In genomic region chr20:31693402-31693801, GRCh38 we compare ENCODE assay signal across 13 cellular contexts. TPM values are rescaled to one million over a fixed set of nuclear protein-coding genes. Genes with fewer than 3 reads are reported as not detected.
A peak's percentile ranks its signal among the peaks of the same experiment; 100 is the strongest.
DNase-seq lines count a peak whose midpoint lies in the region; ATAC-seq and TF ChIP-seq lines count a peak whose summit lies in the region.
"Had no signal": no experiment of that assay in that cellular context is flagged by ENCODE, and none has a peak within 500 bp of the region (broad histone marks: within the 10 kb centered on the region; RNA-seq: fewer than 3 reads in every experiment).

No MANE protein-coding gene starts in this region.

- no peak overlapping the region for H3K14ac ChIP-seq in trophoblast cell (ENCODE audit: low read length)

- BruUV-seq in HCT116 (replicated peaks; lab: Mats Ljungman, UMichigan), result no TSS peak

- H3K4me3 Mint-ChIP-seq in CD4-positive, alpha-beta T cell, result no peak overlapping the region
- H3K4me3 Mint-ChIP-seq in activated T-helper 1 cell treated with anti-CD3 and anti-CD28 coated beads, Interleukin-12 subunit alpha, Interleukin-12 subunit beta, Interleukin-2, Interleukin-4 antibody, amounts not matched to agents 30 ng/mL and 10 ng/mL and 1 ng/mL, durations not matched to agents 14 hours and 24 hours and 36 hours, result no peak overlapping the region

- no peaks in the 10 kb centered on the region for H3K9me3 Mint-ChIP-seq in CD4-positive, alpha-beta T cell
- no peaks in the 10 kb centered on the region for H3K9me3 Mint-ChIP-seq in activated T-helper 1 cell treated with anti-CD3 and anti-CD28 coated beads, Interleukin-12 subunit alpha, Interleukin-12 subunit beta, Interleukin-2, Interleukin-4 antibody, amounts not matched to agents 30 ng/mL and 10 ng/mL and 1 ng/mL, durations not matched to agents 14 hours and 24 hours and 36 hours

- H2AFZ ChIP-seq in HCT116 (ENCODE audit: low read depth, low read length, poor library complexity, severe bottlenecking) (no peak overlapping the region), trophoblast cell (ENCODE audit: insufficient read depth, low read length, poor library complexity) (no peak overlapping the region)

- no peak overlapping the region for H4K8ac ChIP-seq in trophoblast cell (ENCODE audit: low read depth, low read length)

- peak overlapping the region; percentile 43 for H3K4ac ChIP-seq in trophoblast cell (ENCODE audit: low read depth, low read length)

- no peak for ATAC-seq in CD4-positive, alpha-beta T cell (ENCODE audit: poor library complexity)
- no peak for ATAC-seq in HCT116
- no peak for ATAC-seq in HG03520 (IDR thresholded peaks at IDR 0.05; ENCODE audit: unreplicated experiment)
- no peak for ATAC-seq in Right ventricle myocardium superior (ENCODE audit: poor library complexity)

- H3K36me3 ChIP-seq in HCT116 (ENCODE audit: control insufficient read depth in 1 of 2, insufficient read depth in 2 of 2, low read length in 2 of 2) (peaks cover 14 to 42% of the 10 kb centered on the region in 2 experiments; a peak in 3 of 4 replicates), trophoblast cell (ENCODE audit: control insufficient read depth in 1 of 2, insufficient read depth in 2 of 2, low read length in 2 of 2) (peaks cover 2 to 5% of the 10 kb centered on the region in 2 experiments), H7 (replicated peaks; ENCODE audit: control insufficient read depth, insufficient read depth, low read length) (no peaks in the 10 kb centered on the region)
- H3K36me3 ChIP-seq: cardiac muscle cell had no signal

- peaks cover 6% of the 10 kb centered on the region for H3K79me1 ChIP-seq in trophoblast cell (ENCODE audit: low read length)

- H4K12ac ChIP-seq in trophoblast cell (ENCODE audit: low read depth, low read length), result no peak overlapping the region

- H3K36me3 Mint-ChIP-seq in CD4-positive, alpha-beta T cell (ENCODE audit: low read depth), result peaks cover 53% of the 10 kb centered on the region
- H3K36me3 Mint-ChIP-seq in activated T-helper 1 cell treated with anti-CD3 and anti-CD28 coated beads, Interleukin-12 subunit alpha, Interleukin-12 subunit beta, Interleukin-2, Interleukin-4 antibody, amounts not matched to agents 30 ng/mL and 10 ng/mL and 1 ng/mL, durations not matched to agents 14 hours and 24 hours and 36 hours (ENCODE audit: low read depth), result peaks cover 44% of the 10 kb centered on the region

- H3K4me3 ChIP-seq in HCT116 (replicated peaks in 1 of 2; ENCODE audit: low read depth in 1 of 2, low read length in 2 of 2) (no peak overlapping the region), trophoblast cell (ENCODE audit: low read depth, low read length) (no peak overlapping the region), H7 (ENCODE audit: insufficient read depth, low read depth, low read length) (no peak overlapping the region)
- H3K4me3 ChIP-seq: cardiac muscle cell, HAP-1 had no signal

- intact Hi-C loops in CD4-positive, alpha-beta T cell (cut with DNase I, micrococcal nuclease), result no loop called here
- intact Hi-C loops in HCT116 (cut with micrococcal nuclease) (no loop called here), Right ventricle myocardium superior (cut with DNase I) (no loop called here)
- intact Hi-C loops in activated T-helper 1 cell treated with anti-CD3 and anti-CD28 coated beads, Interleukin-12 subunit alpha, Interleukin-12 subunit beta, Interleukin-2, Interleukin-4 antibody, amounts not matched to agents 30 ng/mL and 10 ng/mL and 1 ng/mL, durations not matched to agents 14 hours and 24 hours and 36 hours (cut with micrococcal nuclease), result no loop called here

- TF ChIP-seq CTCF in CD4-positive, alpha-beta T cell (IDR thresholded peaks at IDR 0.05), result no peak
- no peak for TF ChIP-seq CTCF in HCT116 (IDR thresholded peaks at IDR 0.05 in 2 of 3, conservative IDR thresholded peaks at IDR 0.05 in 1 of 3; ENCODE audit: borderline replicate concordance in 1 of 3, insufficient read depth in 1 of 3, low read depth in 2 of 3, low read length in 2 of 3)

- no peak overlapping the region for H3K27ac ChIP-seq in CD4-positive, alpha-beta T cell (ENCODE audit: low read depth, low read length)
- peak overlapping the region; percentile 81; the same call in 1 of the 2 replicates for H3K27ac ChIP-seq in HCT116 (ENCODE audit: low read depth, low read length)
- H3K27ac ChIP-seq in trophoblast cell (ENCODE audit: low read depth, low read length), result no peak overlapping the region
- H3K27ac ChIP-seq: cardiac muscle cell had no signal

- H3K4me1 Mint-ChIP-seq in CD4-positive, alpha-beta T cell (ENCODE audit: low read depth), result peaks cover 44% of the 10 kb centered on the region
- peaks cover 61% of the 10 kb centered on the region for H3K4me1 Mint-ChIP-seq in activated T-helper 1 cell treated with anti-CD3 and anti-CD28 coated beads, Interleukin-12 subunit alpha, Interleukin-12 subunit beta, Interleukin-2, Interleukin-4 antibody, amounts not matched to agents 30 ng/mL and 10 ng/mL and 1 ng/mL, durations not matched to agents 14 hours and 24 hours and 36 hours (ENCODE audit: low read depth)

- no peaks in the 10 kb centered on the region for H3K9me2 ChIP-seq in HCT116 (ENCODE audit: insufficient read depth)

- POLR2A ChIA-PET in CD4-positive, alpha-beta T cell (lab: Charles Lee), result interaction anchor here (0.8 to 1.3 kb wide), 2 partner anchors 9 to 32 kb away, joined by 3 read pairs; no protein-coding TSS in a partner anchor
- POLR2A ChIA-PET in HCT116 (lab: Charles Lee), result interaction anchor here (0.6 to 1.5 kb wide), 3 partner anchors 20 to 1151 kb away, joined by 3 to 4 read pairs (median 4); no protein-coding TSS in a partner anchor

- WGBS in trophoblast cell (ENCODE audit: extremely low coverage, insufficient coverage, insufficient read length), result no CpG with 5 or more reads among the region's 6 CpGs

- no peak overlapping the region for H2AK5ac ChIP-seq in trophoblast cell (ENCODE audit: low read length)

- RAD21 ChIA-PET in HCT116 (lab: Charles Lee; ENCODE audit: low non-redundant PET in 1 of 2, low total read pairs in 2 of 2, uncharacterized antibody in 2 of 2, unreplicated experiment in 2 of 2), result no interaction called here

- H3K79me2 ChIP-seq in HCT116 (ENCODE audit: insufficient read depth, low read length) (peaks cover 99% of the 10 kb centered on the region), trophoblast cell (ENCODE audit: control insufficient read depth, insufficient read depth, low read length, poor library complexity) (peaks cover 2% of the 10 kb centered on the region)

- CTCF ChIA-PET in CD4-positive, alpha-beta T cell (lab: Charles Lee), result interaction anchor here (1.4 to 2.1 kb wide), 2 partner anchors 30 to 31 kb away, joined by 7 to 8 read pairs; no protein-coding TSS in a partner anchor
- CTCF ChIA-PET in HCT116 (lab: Charles Lee), result interaction anchor here (0.6 to 1.4 kb wide), 4 partner anchors 10 to 31 kb away, joined by 3 read pairs; no protein-coding TSS in a partner anchor

- TF ChIP-seq RAD21 in HCT116 (IDR thresholded peaks at IDR 0.05; ENCODE audit: low read depth), result no peak

- H4K91ac ChIP-seq in trophoblast cell (ENCODE audit: low read depth, low read length), result no peak overlapping the region

- peak overlapping the region; percentile 68 for H3K27ac Mint-ChIP-seq in CD4-positive, alpha-beta T cell
- peak overlapping the region; percentile 23 for H3K27ac Mint-ChIP-seq in activated T-helper 1 cell treated with anti-CD3 and anti-CD28 coated beads, Interleukin-12 subunit alpha, Interleukin-12 subunit beta, Interleukin-2, Interleukin-4 antibody, amounts not matched to agents 30 ng/mL and 10 ng/mL and 1 ng/mL, durations not matched to agents 14 hours and 24 hours and 36 hours

- H3K18ac ChIP-seq in trophoblast cell (ENCODE audit: low read length), result peak overlapping the region; percentile 26

- H3K23ac ChIP-seq in trophoblast cell (ENCODE audit: low read length), result no peak overlapping the region

- no peak for TF ChIP-seq POLR2A in HCT116 (IDR thresholded peaks at IDR 0.05; ENCODE audit: borderline replicate concordance, extremely low read depth, insufficient read depth, insufficient read length)

- no peak overlapping the region for H2BK12ac ChIP-seq in trophoblast cell (ENCODE audit: low read length)

- no peaks in the 10 kb centered on the region for H3K27me3 ChIP-seq in CD4-positive, alpha-beta T cell (ENCODE audit: control insufficient read depth, insufficient read depth, low read length)
- H3K27me3 ChIP-seq in HCT116 (ENCODE audit: insufficient read depth, low read length) (no peaks in the 10 kb centered on the region), trophoblast cell (ENCODE audit: insufficient read depth, low read length) (no peaks in the 10 kb centered on the region), H7 (ENCODE audit: control insufficient read depth, insufficient read depth, low read length) (no peaks in the 10 kb centered on the region)
- H3K27me3 ChIP-seq: cardiac muscle cell had no signal

- H4K20me1 ChIP-seq in HCT116 (ENCODE audit: insufficient read depth), result peaks cover 5% of the 10 kb centered on the region; the same call in 1 of the 2 replicates

- H3K9ac ChIP-seq in HCT116 (ENCODE audit: low read length) (peak overlapping the region; percentile 59), trophoblast cell (ENCODE audit: low read length) (no peak overlapping the region)

- H2BK5ac ChIP-seq in trophoblast cell (ENCODE audit: low read depth, low read length, poor library complexity), result no peak overlapping the region

- H3K4me2 ChIP-seq in HCT116 (ENCODE audit: low read length), result peak overlapping the region; percentile 63; the same call in 1 of the 2 replicates
- no peak overlapping the region for H3K4me2 ChIP-seq in trophoblast cell (ENCODE audit: low read length)

- no peak overlapping the region for H2BK120ac ChIP-seq in trophoblast cell (ENCODE audit: insufficient read depth, low read length, poor library complexity)

- no peaks in the 10 kb centered on the region for H3K27me3 Mint-ChIP-seq in CD4-positive, alpha-beta T cell
- no peaks in the 10 kb centered on the region for H3K27me3 Mint-ChIP-seq in activated T-helper 1 cell treated with anti-CD3 and anti-CD28 coated beads, Interleukin-12 subunit alpha, Interleukin-12 subunit beta, Interleukin-2, Interleukin-4 antibody, amounts not matched to agents 30 ng/mL and 10 ng/mL and 1 ng/mL, durations not matched to agents 14 hours and 24 hours and 36 hours (ENCODE audit: insufficient read depth)

- DNase-seq in CD4-positive, alpha-beta T cell, result no peak
- DNase-seq in HCT116 (ENCODE audit: low read depth, low spot score) (no peak), trophoblast cell (no peak), H7 (no peak), Right ventricle myocardium superior (no peak)
- no peak for DNase-seq in activated T-helper 1 cell treated with anti-CD3 and anti-CD28 coated beads, Interleukin-12 subunit alpha, Interleukin-12 subunit beta, Interleukin-2, Interleukin-4 antibody, amounts not matched to agents 30 ng/mL and 10 ng/mL and 1 ng/mL, durations not matched to agents 14 hours and 24 hours and 36 hours (ENCODE audit: low spot score)
- DNase-seq: activated CD4-positive, CD25-positive, alpha-beta regulatory T cell treated with anti-CD3 and anti-CD28 coated beads, Interleukin-2, amount 50 U/mL, for 72 hours; EL had no signal

- H3K4me1 ChIP-seq in HCT116 (ENCODE audit: control insufficient read depth in 1 of 2, insufficient read depth in 2 of 2, low read length in 2 of 2), result peaks cover 75 to 94% of the 10 kb centered on the region in 2 experiments
- peaks cover 3 to 4% of the 10 kb centered on the region in 2 experiments for H3K4me1 ChIP-seq in trophoblast cell (ENCODE audit: control insufficient read depth in 1 of 2, insufficient read depth in 2 of 2, low read length in 2 of 2)

- no peaks in the 10 kb centered on the region for H3K9me3 ChIP-seq in CD4-positive, alpha-beta T cell (ENCODE audit: control insufficient read depth, low read length)
- no peaks in the 10 kb centered on the region for H3K9me3 ChIP-seq in HCT116 (ENCODE audit: control insufficient read depth in 1 of 2, insufficient read depth in 1 of 2, low read depth in 1 of 2, low read length in 2 of 2)
- no peaks in the 10 kb centered on the region for H3K9me3 ChIP-seq in trophoblast cell (ENCODE audit: insufficient read depth, low read depth, low read length)
- H3K9me3 ChIP-seq: HAP-1 had no signal

RNA-seq across cellular contexts. Expression of gene BCL2L1, which starts 29.3 kb away (rescaled TPM):
- 10 to 100 TPM; 11.8 to 11.9 TPM for total RNA-seq in CD4-positive, alpha-beta T cell
- 226 TPM for total RNA-seq in HCT116 (2021; ENCODE audit: unreplicated experiment)
- polyA plus RNA-seq in HCT116 (2012), result 186 and 209 TPM in 2 replicates
- 417 and 420 TPM in 2 replicates for total RNA-seq in activated T-helper 1 cell treated with anti-CD3 and anti-CD28 coated beads, Interleukin-12 subunit alpha, Interleukin-12 subunit beta, Interleukin-2, Interleukin-4 antibody, amounts not matched to agents 30 ng/mL and 10 ng/mL and 1 ng/mL, durations not matched to agents 14 hours and 24 hours and 36 hours
- 62.0 and 65.1 TPM in 2 replicates for polyA plus RNA-seq in trophoblast cell (2013)
- total RNA-seq in H7 (2014; rRNA removed; shearing (Covaris generic)), result 38.5 and 53.6 TPM in 2 replicates
- total RNA-seq in Right ventricle myocardium superior, result 48.7 TPM

RNA-seq across cellular contexts. Expression of gene TPX2, which starts 45.7 kb away (rescaled TPM):
- total RNA-seq in CD4-positive, alpha-beta T cell, result under 1 TPM; 0.85 to 0.89 TPM
- total RNA-seq in HCT116 (2021; ENCODE audit: unreplicated experiment) (163 TPM), Right ventricle myocardium superior (0.97 TPM)
- 94.9 and 129 TPM in 2 replicates for polyA plus RNA-seq in HCT116 (2012)
- total RNA-seq in activated T-helper 1 cell treated with anti-CD3 and anti-CD28 coated beads, Interleukin-12 subunit alpha, Interleukin-12 subunit beta, Interleukin-2, Interleukin-4 antibody, amounts not matched to agents 30 ng/mL and 10 ng/mL and 1 ng/mL, durations not matched to agents 14 hours and 24 hours and 36 hours, result 53.3 and 54.4 TPM in 2 replicates
- polyA plus RNA-seq in trophoblast cell (2013), result 88.5 and 93.7 TPM in 2 replicates
- 119 and 157 TPM in 2 replicates for total RNA-seq in H7 (2014; rRNA removed; shearing (Covaris generic))

RNA-seq across cellular contexts. Expression of gene COX4I2, which starts 55.7 kb away (rescaled TPM):
- not detected for total RNA-seq in CD4-positive, alpha-beta T cell
- total RNA-seq in HCT116 (2021; ENCODE audit: unreplicated experiment) (not detected), Right ventricle myocardium superior (9.3 TPM)
- polyA plus RNA-seq in HCT116 (2012), result 0.11 TPM in 1 of 2 replicates, not detected in the other
- total RNA-seq in activated T-helper 1 cell treated with anti-CD3 and anti-CD28 coated beads, Interleukin-12 subunit alpha, Interleukin-12 subunit beta, Interleukin-2, Interleukin-4 antibody, amounts not matched to agents 30 ng/mL and 10 ng/mL and 1 ng/mL, durations not matched to agents 14 hours and 24 hours and 36 hours, result not detected in 2 replicates
- 1.7 TPM in 2 replicates for polyA plus RNA-seq in trophoblast cell (2013)
- total RNA-seq in H7 (2014; rRNA removed; shearing (Covaris generic)), result 0.21 TPM in 1 of 2 replicates, not detected in the other
- total RNA-seq: cardiac muscle cell; RPMI7951; T-helper 1 cell treated with Interleukin-12 subunit alpha and Interleukin-12 subunit beta and Interleukin-4 antibody, amounts not matched to agents 30 ng/mL and 1 ng/mL, for 36 hours had no signal

Comparison
In these comparisons a context has a peak if more than half of its experiments do, and no peak if none do; other contexts are left out.
1. RNA of gene TPX2, which starts 45.7 kb away (total RNA-seq): 163 TPM in HCT116 (single experiment), 119 to 157 TPM in H7 and 53.3 to 54.4 TPM in activated T-helper 1 cell treated with anti-CD3 and anti-CD28 coated beads, Interleukin-12 subunit alpha, Interleukin-12 subunit beta, Interleukin-2, Interleukin-4 antibody, amounts not matched to agents 30 ng/mL and 10 ng/mL and 1 ng/mL, durations not matched to agents 14 hours and 24 hours and 36 hours; 0.97 TPM in Right ventricle myocardium superior (single experiment) and 0.85 to 0.89 TPM in CD4-positive, alpha-beta T cell; every median in the first group is over 10 times any median in the second.